Comparison of ENCODE assay signal across 1 cellular context in the genomic region with DNA sequence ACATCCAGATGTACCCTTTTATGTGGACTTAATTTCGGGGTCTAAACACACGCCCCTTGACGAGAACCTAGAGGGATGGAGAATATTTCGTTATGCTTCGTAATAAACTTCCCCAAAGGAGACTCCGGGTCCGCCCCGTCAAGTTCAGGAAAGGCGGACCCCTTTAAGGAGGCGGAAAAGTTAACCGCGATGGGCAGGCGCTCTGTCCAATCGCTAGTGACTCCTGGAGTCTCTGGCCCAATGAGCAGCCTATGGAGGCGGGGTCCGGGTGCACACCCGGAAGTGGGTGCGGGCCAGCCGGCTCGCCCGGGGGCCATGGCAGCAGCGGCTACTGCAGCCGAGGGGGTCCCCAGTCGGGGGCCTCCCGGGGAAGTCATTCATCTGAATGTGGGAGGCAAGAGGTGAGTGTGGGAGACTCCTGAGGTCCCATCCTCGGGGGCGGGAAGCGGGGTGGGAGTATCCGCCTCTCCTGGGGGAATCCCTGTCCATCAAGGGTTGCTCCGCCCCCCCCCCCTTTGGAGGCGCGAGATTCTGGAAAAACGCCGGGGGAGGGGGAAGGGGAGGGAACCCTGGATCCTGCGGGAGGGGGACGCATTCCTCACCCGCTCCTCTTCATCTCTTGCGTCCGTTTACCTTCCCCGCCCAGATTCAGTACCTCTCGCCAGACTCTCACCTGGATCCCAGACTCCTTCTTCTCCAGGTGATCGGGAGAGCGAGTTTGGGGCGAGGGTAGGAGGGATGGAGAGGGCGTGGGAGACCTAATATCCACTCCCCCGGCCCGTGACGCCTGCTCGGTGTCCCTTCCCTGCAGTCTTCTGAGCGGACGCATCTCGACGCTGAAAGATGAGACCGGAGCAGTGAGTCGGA.
TF ChIP-seq lines count a peak whose summit lies in the region.

A gene with protein sequence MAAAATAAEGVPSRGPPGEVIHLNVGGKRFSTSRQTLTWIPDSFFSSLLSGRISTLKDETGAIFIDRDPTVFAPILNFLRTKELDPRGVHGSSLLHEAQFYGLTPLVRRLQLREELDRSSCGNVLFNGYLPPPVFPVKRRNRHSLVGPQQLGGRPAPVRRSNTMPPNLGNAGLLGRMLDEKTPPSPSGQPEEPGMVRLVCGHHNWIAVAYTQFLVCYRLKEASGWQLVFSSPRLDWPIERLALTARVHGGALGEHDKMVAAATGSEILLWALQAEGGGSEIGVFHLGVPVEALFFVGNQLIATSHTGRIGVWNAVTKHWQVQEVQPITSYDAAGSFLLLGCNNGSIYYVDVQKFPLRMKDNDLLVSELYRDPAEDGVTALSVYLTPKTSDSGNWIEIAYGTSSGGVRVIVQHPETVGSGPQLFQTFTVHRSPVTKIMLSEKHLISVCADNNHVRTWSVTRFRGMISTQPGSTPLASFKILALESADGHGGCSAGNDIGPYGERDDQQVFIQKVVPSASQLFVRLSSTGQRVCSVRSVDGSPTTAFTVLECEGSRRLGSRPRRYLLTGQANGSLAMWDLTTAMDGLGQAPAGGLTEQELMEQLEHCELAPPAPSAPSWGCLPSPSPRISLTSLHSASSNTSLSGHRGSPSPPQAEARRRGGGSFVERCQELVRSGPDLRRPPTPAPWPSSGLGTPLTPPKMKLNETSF (plus strand): TSS at position 289 of the 867 bp plus-strand sequence. CDS start 27 bp downstream, at position 316.

TF ChIP-seq in WTC11, 78 proteins besides CTCF, POLR2A, EP300 and RAD21 (continued from another document):
- TF ChIP-seq, protein P1, sequence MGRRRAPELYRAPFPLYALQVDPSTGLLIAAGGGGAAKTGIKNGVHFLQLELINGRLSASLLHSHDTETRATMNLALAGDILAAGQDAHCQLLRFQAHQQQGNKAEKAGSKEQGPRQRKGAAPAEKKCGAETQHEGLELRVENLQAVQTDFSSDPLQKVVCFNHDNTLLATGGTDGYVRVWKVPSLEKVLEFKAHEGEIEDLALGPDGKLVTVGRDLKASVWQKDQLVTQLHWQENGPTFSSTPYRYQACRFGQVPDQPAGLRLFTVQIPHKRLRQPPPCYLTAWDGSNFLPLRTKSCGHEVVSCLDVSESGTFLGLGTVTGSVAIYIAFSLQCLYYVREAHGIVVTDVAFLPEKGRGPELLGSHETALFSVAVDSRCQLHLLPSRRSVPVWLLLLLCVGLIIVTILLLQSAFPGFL (CRISPR knock-in tag; IDR thresholded peaks at IDR 0.05; ENCODE audit: borderline replicate concordance), result no peak
- no peak for TF ChIP-seq GTF2I (CRISPR knock-in tag; conservative IDR thresholded peaks at IDR 0.05)
- TF ChIP-seq, protein P2, sequence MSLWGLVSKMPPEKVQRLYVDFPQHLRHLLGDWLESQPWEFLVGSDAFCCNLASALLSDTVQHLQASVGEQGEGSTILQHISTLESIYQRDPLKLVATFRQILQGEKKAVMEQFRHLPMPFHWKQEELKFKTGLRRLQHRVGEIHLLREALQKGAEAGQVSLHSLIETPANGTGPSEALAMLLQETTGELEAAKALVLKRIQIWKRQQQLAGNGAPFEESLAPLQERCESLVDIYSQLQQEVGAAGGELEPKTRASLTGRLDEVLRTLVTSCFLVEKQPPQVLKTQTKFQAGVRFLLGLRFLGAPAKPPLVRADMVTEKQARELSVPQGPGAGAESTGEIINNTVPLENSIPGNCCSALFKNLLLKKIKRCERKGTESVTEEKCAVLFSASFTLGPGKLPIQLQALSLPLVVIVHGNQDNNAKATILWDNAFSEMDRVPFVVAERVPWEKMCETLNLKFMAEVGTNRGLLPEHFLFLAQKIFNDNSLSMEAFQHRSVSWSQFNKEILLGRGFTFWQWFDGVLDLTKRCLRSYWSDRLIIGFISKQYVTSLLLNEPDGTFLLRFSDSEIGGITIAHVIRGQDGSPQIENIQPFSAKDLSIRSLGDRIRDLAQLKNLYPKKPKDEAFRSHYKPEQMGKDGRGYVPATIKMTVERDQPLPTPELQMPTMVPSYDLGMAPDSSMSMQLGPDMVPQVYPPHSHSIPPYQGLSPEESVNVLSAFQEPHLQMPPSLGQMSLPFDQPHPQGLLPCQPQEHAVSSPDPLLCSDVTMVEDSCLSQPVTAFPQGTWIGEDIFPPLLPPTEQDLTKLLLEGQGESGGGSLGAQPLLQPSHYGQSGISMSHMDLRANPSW (CRISPR knock-in tag; conservative IDR thresholded peaks at IDR 0.05; ENCODE audit: low read depth), result no peak
- TF ChIP-seq, protein P3, sequence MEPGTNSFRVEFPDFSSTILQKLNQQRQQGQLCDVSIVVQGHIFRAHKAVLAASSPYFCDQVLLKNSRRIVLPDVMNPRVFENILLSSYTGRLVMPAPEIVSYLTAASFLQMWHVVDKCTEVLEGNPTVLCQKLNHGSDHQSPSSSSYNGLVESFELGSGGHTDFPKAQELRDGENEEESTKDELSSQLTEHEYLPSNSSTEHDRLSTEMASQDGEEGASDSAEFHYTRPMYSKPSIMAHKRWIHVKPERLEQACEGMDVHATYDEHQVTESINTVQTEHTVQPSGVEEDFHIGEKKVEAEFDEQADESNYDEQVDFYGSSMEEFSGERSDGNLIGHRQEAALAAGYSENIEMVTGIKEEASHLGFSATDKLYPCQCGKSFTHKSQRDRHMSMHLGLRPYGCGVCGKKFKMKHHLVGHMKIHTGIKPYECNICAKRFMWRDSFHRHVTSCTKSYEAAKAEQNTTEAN (CRISPR knock-in tag; IDR thresholded peaks at IDR 0.05), result no peak
- TF ChIP-seq, protein P4, sequence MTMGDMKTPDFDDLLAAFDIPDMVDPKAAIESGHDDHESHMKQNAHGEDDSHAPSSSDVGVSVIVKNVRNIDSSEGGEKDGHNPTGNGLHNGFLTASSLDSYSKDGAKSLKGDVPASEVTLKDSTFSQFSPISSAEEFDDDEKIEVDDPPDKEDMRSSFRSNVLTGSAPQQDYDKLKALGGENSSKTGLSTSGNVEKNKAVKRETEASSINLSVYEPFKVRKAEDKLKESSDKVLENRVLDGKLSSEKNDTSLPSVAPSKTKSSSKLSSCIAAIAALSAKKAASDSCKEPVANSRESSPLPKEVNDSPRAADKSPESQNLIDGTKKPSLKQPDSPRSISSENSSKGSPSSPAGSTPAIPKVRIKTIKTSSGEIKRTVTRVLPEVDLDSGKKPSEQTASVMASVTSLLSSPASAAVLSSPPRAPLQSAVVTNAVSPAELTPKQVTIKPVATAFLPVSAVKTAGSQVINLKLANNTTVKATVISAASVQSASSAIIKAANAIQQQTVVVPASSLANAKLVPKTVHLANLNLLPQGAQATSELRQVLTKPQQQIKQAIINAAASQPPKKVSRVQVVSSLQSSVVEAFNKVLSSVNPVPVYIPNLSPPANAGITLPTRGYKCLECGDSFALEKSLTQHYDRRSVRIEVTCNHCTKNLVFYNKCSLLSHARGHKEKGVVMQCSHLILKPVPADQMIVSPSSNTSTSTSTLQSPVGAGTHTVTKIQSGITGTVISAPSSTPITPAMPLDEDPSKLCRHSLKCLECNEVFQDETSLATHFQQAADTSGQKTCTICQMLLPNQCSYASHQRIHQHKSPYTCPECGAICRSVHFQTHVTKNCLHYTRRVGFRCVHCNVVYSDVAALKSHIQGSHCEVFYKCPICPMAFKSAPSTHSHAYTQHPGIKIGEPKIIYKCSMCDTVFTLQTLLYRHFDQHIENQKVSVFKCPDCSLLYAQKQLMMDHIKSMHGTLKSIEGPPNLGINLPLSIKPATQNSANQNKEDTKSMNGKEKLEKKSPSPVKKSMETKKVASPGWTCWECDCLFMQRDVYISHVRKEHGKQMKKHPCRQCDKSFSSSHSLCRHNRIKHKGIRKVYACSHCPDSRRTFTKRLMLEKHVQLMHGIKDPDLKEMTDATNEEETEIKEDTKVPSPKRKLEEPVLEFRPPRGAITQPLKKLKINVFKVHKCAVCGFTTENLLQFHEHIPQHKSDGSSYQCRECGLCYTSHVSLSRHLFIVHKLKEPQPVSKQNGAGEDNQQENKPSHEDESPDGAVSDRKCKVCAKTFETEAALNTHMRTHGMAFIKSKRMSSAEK (CRISPR knock-in tag; IDR thresholded peaks at IDR 0.05; ENCODE audit: borderline replicate concordance), result no peak
- TF ChIP-seq CREM (CRISPR knock-in tag; IDR thresholded peaks at IDR 0.05), result no peak
